In genomic region chr20:32537657-32538525, GRCh38 we compare ENCODE assay signal across 10 cellular contexts. TPM values are rescaled to one million over a fixed set of nuclear protein-coding genes. Genes with fewer than 3 reads are reported as not detected.
A peak's percentile ranks its signal among the peaks of the same experiment; 100 is the strongest.
DNase-seq lines count a peak whose midpoint lies in the region; ATAC-seq and TF ChIP-seq lines count a peak whose summit lies in the region.
"Had no signal": no experiment of that assay in that cellular context is flagged by ENCODE, and none has a peak within 500 bp of the region (broad histone marks: within the 10 kb centered on the region; RNA-seq: fewer than 3 reads in every experiment).

No MANE protein-coding gene starts in this region.

- H3K36me3 Mint-ChIP-seq in CD14-positive monocyte (peaks cover 0 to 3% of the 10 kb centered on the region in 2 donors), nephron (ENCODE audit: low read depth) (no peaks in the 10 kb centered on the region)
- peaks cover 23% of the 10 kb centered on the region for H3K36me3 Mint-ChIP-seq in central memory CD8-positive, alpha-beta T cell (ENCODE audit: insufficient read depth)

- no peak for TF ChIP-seq CTCF in CD14-positive monocyte (IDR thresholded peaks at IDR 0.05)
- TF ChIP-seq CTCF in nephron (IDR thresholded peaks at IDR 0.05; ENCODE audit: unreplicated experiment in 3 of 3), result no peak

- H3K4me1 Mint-ChIP-seq in CD14-positive monocyte (peaks cover 56% of the 10 kb centered on the region), nephron (peaks cover 55% of the 10 kb centered on the region)
- peaks cover 72% of the 10 kb centered on the region for H3K4me1 Mint-ChIP-seq in central memory CD8-positive, alpha-beta T cell

- H3K9me3 Mint-ChIP-seq in CD14-positive monocyte (no peaks in the 10 kb centered on the region), nephron (no peaks in the 10 kb centered on the region)
- H3K9me3 Mint-ChIP-seq in central memory CD8-positive, alpha-beta T cell, result no peaks in the 10 kb centered on the region

- intact Hi-C loops in CD14-positive monocyte (cut with micrococcal nuclease), result loop anchor here in 1 of 2 donors (5.0 kb wide), 1 partner anchor 44 kb away; no protein-coding TSS in a partner anchor

- DNase-seq in CD14-positive monocyte (ENCODE audit: low spot score) (no peak), MV-4-11 (lab: John Stamatoyannopoulos, UW) (peak; percentile 47), NCI-H1694 (lab: John Stamatoyannopoulos, UW) (no peak), H4 (ENCODE audit: low spot score) (no peak)
- DNase-seq in central memory CD8-positive, alpha-beta T cell (ENCODE audit: low spot score in 2 of 2), result no peak
- no peak for DNase-seq in effector CD4-positive, alpha-beta T cell
- DNase-seq: EL, T1000 had no signal

- peak overlapping the region in 1 of 7 donors; percentile 74 for H3K27ac Mint-ChIP-seq in CD14-positive monocyte
- H3K27ac Mint-ChIP-seq in central memory CD8-positive, alpha-beta T cell (ENCODE audit: low read depth), result peak overlapping the region; percentile 99
- peak overlapping the region in 1 of 3 experiments; percentile 62 for H3K27ac Mint-ChIP-seq in nephron

- H3K4me3 Mint-ChIP-seq in CD14-positive monocyte (peak overlapping the region; percentile 96 to 99), nephron (peak overlapping the region; percentile 88 to 91 (median 90))
- H3K4me3 Mint-ChIP-seq in central memory CD8-positive, alpha-beta T cell, result peak overlapping the region; percentile 96

- H3K27me3 Mint-ChIP-seq in CD14-positive monocyte (ENCODE audit: low read depth in 3 of 3) (peaks cover 2 to 20% (median 8%) of the 10 kb centered on the region in 3 donors), nephron (ENCODE audit: low read depth) (no peaks in the 10 kb centered on the region)
- H3K27me3 Mint-ChIP-seq in central memory CD8-positive, alpha-beta T cell, result no peaks in the 10 kb centered on the region

- no peak for ATAC-seq in central memory CD8-positive, alpha-beta T cell (replicated peaks; ENCODE audit: extremely low read depth, poor library complexity, severe bottlenecking)
- ATAC-seq in GM19467 (IDR thresholded peaks at IDR 0.05; ENCODE audit: unreplicated experiment), result no peak

RNA-seq across cellular contexts. Expression of gene NOL4L, which starts 47.2 kb away (rescaled TPM):
- polyA plus RNA-seq in CD14-positive monocyte, result 1 to 10 TPM; 1.1 to 2.8 TPM
- total RNA-seq in H4 (2014; rRNA removed; shearing (Covaris generic)), result 10.6 and 13.0 TPM in 2 replicates
